In the genomic region with DNA sequence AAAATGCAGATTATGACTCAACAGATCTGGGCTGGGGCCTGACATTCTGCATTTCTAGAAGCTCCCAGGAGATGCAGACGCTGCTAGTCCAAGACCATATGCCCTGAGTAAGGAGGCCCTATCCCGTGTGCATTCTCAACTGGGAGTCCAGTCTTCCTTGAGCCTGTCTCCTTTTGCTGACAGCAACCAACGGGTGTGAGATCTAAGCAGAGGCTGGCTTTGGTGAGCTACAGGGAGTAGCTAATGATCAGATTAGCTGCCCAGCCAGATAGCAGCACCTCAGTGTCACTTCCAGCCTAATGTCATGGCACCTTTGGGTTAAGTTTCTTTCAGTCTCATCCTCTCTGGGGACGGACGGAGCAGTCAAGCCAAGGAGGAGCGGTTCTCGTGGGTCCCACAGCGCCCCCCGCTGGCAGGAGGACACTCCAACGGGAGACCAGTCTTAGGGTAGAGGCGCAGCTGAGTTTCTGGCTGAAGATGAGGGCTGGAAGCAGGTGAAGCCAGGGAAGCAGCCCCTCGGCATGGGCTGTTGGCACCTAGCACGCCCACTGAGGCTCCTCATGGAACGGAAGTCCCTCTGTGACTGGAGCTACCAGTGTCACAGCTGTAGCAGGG, we compare ENCODE assay signal across 11 cellular contexts.
DNase-seq lines count a peak whose midpoint lies in the region; ATAC-seq and TF ChIP-seq lines count a peak whose summit lies in the region.
"Had no signal": no experiment of that assay in that cellular context is flagged by ENCODE, and none has a peak within 500 bp of the region (broad histone marks: within the 10 kb centered on the region; RNA-seq: fewer than 3 reads in every experiment).

No MANE protein-coding gene starts in this region.

- peaks cover 3% of the 10 kb centered on the region for H3K4me1 ChIP-seq in NT2/D1 (ENCODE audit: insufficient read depth, insufficient read length)
- H3K4me1 ChIP-seq in tibial nerve, result peaks cover 0 to 28% (median 3%) of the 10 kb centered on the region in 4 donors

- DNase-seq in activated T-cell treated with anti-CD3 and anti-CD28 coated beads for 48 hours (ENCODE audit: low read depth) (peak; percentile 23), NT2/D1 (ENCODE audit: low read depth, low spot score) (peak; percentile 20), erythroblast (lab: John Stamatoyannopoulos, UW) (peak; percentile 34 to 55), tibial nerve (ENCODE audit: low spot score in 2 of 2) (no peak)
- DNase-seq in activated T-cell treated with anti-CD3 and anti-CD28 coated beads, Interleukin-2, amount 50 U/mL, for 1 hour, result no peak
- peak; percentile 11 for DNase-seq in stimulated activated CD8-positive, alpha-beta memory T cell treated with anti-CD3 and anti-CD28 coated beads, Interleukin-4, amount 100 ng/mL, for 24 hours (ENCODE audit: low read depth)
- DNase-seq in stimulated activated naive CD4-positive, alpha-beta T cell (lab: John Stamatoyannopoulos, UW), result no peak
- DNase-seq: NCI-H774 had no signal

- no peak for TF ChIP-seq CTCF in tibial nerve (IDR thresholded peaks at IDR 0.05)

- H3K4me3 ChIP-seq in NT2/D1 (ENCODE audit: insufficient read length, low read depth) (no peak overlapping the region), tibial nerve (no peak overlapping the region)
- H3K4me3 ChIP-seq: esophagus muscularis mucosa had no signal

- no peak for ATAC-seq in GM18505 (IDR thresholded peaks at IDR 0.05; ENCODE audit: unreplicated experiment)
- ATAC-seq: natural killer cell treated with Interleukin-12 subunit alpha and Interleukin-12 subunit beta and Interleukin-15 and Interleukin-18, amount 100 ng/mL, for 72 hours had no signal

- H3K9me3 ChIP-seq in NT2/D1 (ENCODE audit: insufficient read depth, low read length) (no peaks in the 10 kb centered on the region), tibial nerve (no peaks in the 10 kb centered on the region)
- H3K9me3 ChIP-seq: esophagus muscularis mucosa had no signal

- H3K36me3 ChIP-seq in NT2/D1 (ENCODE audit: insufficient read depth, insufficient read length, low read length) (no peaks in the 10 kb centered on the region), tibial nerve (no peaks in the 10 kb centered on the region)
- H3K36me3 ChIP-seq: esophagus muscularis mucosa had no signal

- H3K9ac ChIP-seq in NT2/D1 (ENCODE audit: insufficient read length, low read depth), result no peak overlapping the region

- no peak for TF ChIP-seq EP300 in tibial nerve (IDR thresholded peaks at IDR 0.05)

- TF ChIP-seq POLR2A in erythroblast (IDR thresholded peaks at IDR 0.05; ENCODE audit: low read length) (no peak), GM18505 (IDR thresholded peaks at IDR 0.05; ENCODE audit: borderline replicate concordance, extremely low read depth, insufficient read depth, insufficient read length) (no peak), tibial nerve (IDR thresholded peaks at IDR 0.05) (no peak)

- no peak overlapping the region for H3K27ac ChIP-seq in tibial nerve
- H3K27ac ChIP-seq: esophagus muscularis mucosa had no signal

- H3K27me3 ChIP-seq in NT2/D1 (ENCODE audit: insufficient read depth, insufficient read length) (no peaks in the 10 kb centered on the region), tibial nerve (no peaks in the 10 kb centered on the region)
- H3K27me3 ChIP-seq: esophagus muscularis mucosa had no signal

- whole genome bisulfite sequencing in tibial nerve, 2 donors, result 69 to 74% methylated on average over 13 to 14 of the region's 14 CpGs

Comparison
In these comparisons a context has a peak if more than half of its experiments do, and no peak if none do; other contexts are left out.
1. DNase-seq: peak in activated T-cell treated with anti-CD3 and anti-CD28 coated beads for 48 hours (single experiment), NT2/D1 (single experiment), erythroblast (2 of 2) and stimulated activated CD8-positive, alpha-beta memory T cell treated with anti-CD3 and anti-CD28 coated beads, Interleukin-4, amount 100 ng/mL, for 24 hours (single experiment); none in activated T-cell treated with anti-CD3 and anti-CD28 coated beads, Interleukin-2, amount 50 U/mL, for 1 hour (single experiment), stimulated activated naive CD4-positive, alpha-beta T cell (0 of 6) and tibial nerve (0 of 2).